Comparison of ENCODE assay signal across 8 cellular contexts in genomic region chr5:159764283-159764927, GRCh38.
DNase-seq lines count a peak whose midpoint lies in the region; ATAC-seq and TF ChIP-seq lines count a peak whose summit lies in the region.

No MANE protein-coding gene starts in this region.

- H3K27ac Mint-ChIP-seq in activated naive CD8-positive, alpha-beta T cell treated with anti-CD3 and anti-CD28 coated beads, Interleukin-2, amount 10 ng/mL, durations not matched to agents 7 days and 5 days: no peak overlapping the region
- no peak overlapping the region for H3K27ac Mint-ChIP-seq in activated naive CD8-positive, alpha-beta T cell treated with anti-CD3 and anti-CD28 coated beads for 36 hours
- no peak overlapping the region for H3K27ac Mint-ChIP-seq in T-helper 2 cell treated with Interferon-gamma antibody and Interleukin-4, amounts not matched to agents 5 μg/mL and 100 μg/mL, for 36 hours
- no peak overlapping the region for H3K27ac Mint-ChIP-seq in T-cell

- intact Hi-C loops in tibial artery (cut with DNase I; ENCODE audit: low total_unique reads): loop anchor here (10.0 kb wide), 1 partner anchor 320 kb away; no protein-coding TSS in a partner anchor

- DNase-seq in activated naive CD8-positive, alpha-beta T cell treated with anti-CD3 and anti-CD28 coated beads, Interleukin-2, amount 10 ng/mL, durations not matched to agents 7 days and 5 days: no peak
- DNase-seq in activated naive CD8-positive, alpha-beta T cell treated with anti-CD3 and anti-CD28 coated beads for 36 hours: no peak
- peak; percentile 17 for DNase-seq in T-helper 2 cell treated with Interferon-gamma antibody and Interleukin-4, amounts not matched to agents 5 μg/mL and 100 μg/mL, for 36 hours (ENCODE audit: low spot score)
- DNase-seq in foreskin melanocyte (peak; percentile 49), tibial artery (no peak), T-cell (no peak), amniotic stem cell (lab: John Stamatoyannopoulos, UW) (no peak), OCI-M1 (lab: John Stamatoyannopoulos, UW) (no peak)

- CTCF ChIA-PET in T-cell (lab: Charles Lee): interaction anchor here in 1 of 2 donors (0.7 kb wide), 1 partner anchor 22 kb away, joined by 3 read pairs; no protein-coding TSS in a partner anchor

- peak overlapping the region; percentile 52 to 54 for H3K27ac ChIP-seq in tibial artery

- H3K4me3 ChIP-seq in tibial artery: no peak overlapping the region

- H3K27me3 Mint-ChIP-seq in activated naive CD8-positive, alpha-beta T cell treated with anti-CD3 and anti-CD28 coated beads, Interleukin-2, amount 10 ng/mL, durations not matched to agents 7 days and 5 days: peaks cover 30% of the 10 kb centered on the region
- H3K27me3 Mint-ChIP-seq in activated naive CD8-positive, alpha-beta T cell treated with anti-CD3 and anti-CD28 coated beads for 36 hours: peaks cover 15% of the 10 kb centered on the region
- peaks cover 22% of the 10 kb centered on the region for H3K27me3 Mint-ChIP-seq in T-helper 2 cell treated with Interferon-gamma antibody and Interleukin-4, amounts not matched to agents 5 μg/mL and 100 μg/mL, for 36 hours (ENCODE audit: low read depth)
- H3K27me3 Mint-ChIP-seq in T-cell: peaks cover 16 to 17% of the 10 kb centered on the region in 2 donors

- H3K4me3 Mint-ChIP-seq in activated naive CD8-positive, alpha-beta T cell treated with anti-CD3 and anti-CD28 coated beads, Interleukin-2, amount 10 ng/mL, durations not matched to agents 7 days and 5 days: peak overlapping the region; percentile 21
- no peak overlapping the region for H3K4me3 Mint-ChIP-seq in activated naive CD8-positive, alpha-beta T cell treated with anti-CD3 and anti-CD28 coated beads for 36 hours
- H3K4me3 Mint-ChIP-seq in T-helper 2 cell treated with Interferon-gamma antibody and Interleukin-4, amounts not matched to agents 5 μg/mL and 100 μg/mL, for 36 hours: peak overlapping the region; percentile 21
- H3K4me3 Mint-ChIP-seq in T-cell: no peak overlapping the region

- H3K27me3 ChIP-seq in tibial artery: no peaks in the 10 kb centered on the region

- POLR2A ChIA-PET in activated naive CD8-positive, alpha-beta T cell treated with anti-CD3 and anti-CD28 coated beads, Interleukin-2, amount 10 ng/mL, durations not matched to agents 7 days and 5 days (lab: Charles Lee): no interaction called here
- POLR2A ChIA-PET in T-cell (lab: Charles Lee): interaction anchor here in 1 of 2 donors (0.6 kb wide), 1 partner anchor 427 kb away, joined by 3 read pairs; no protein-coding TSS in a partner anchor

- TF ChIP-seq CTCF in tibial artery (IDR thresholded peaks at IDR 0.05): no peak

- H3K36me3 ChIP-seq in tibial artery: no peaks in the 10 kb centered on the region

- peaks cover 2% of the 10 kb centered on the region for H3K36me3 Mint-ChIP-seq in activated naive CD8-positive, alpha-beta T cell treated with anti-CD3 and anti-CD28 coated beads, Interleukin-2, amount 10 ng/mL, durations not matched to agents 7 days and 5 days
- no peaks in the 10 kb centered on the region for H3K36me3 Mint-ChIP-seq in activated naive CD8-positive, alpha-beta T cell treated with anti-CD3 and anti-CD28 coated beads for 36 hours
- H3K36me3 Mint-ChIP-seq in T-helper 2 cell treated with Interferon-gamma antibody and Interleukin-4, amounts not matched to agents 5 μg/mL and 100 μg/mL, for 36 hours (ENCODE audit: low read depth): no peaks in the 10 kb centered on the region
- no peaks in the 10 kb centered on the region for H3K36me3 Mint-ChIP-seq in T-cell

- peak; percentile 65 for ATAC-seq in activated naive CD8-positive, alpha-beta T cell treated with anti-CD3 and anti-CD28 coated beads, Interleukin-2, amount 10 ng/mL, durations not matched to agents 7 days and 5 days (ENCODE audit: low read depth)
- ATAC-seq in T-cell (replicated peaks in 1 of 4): no peak

- peaks cover 8% of the 10 kb centered on the region for H3K9me3 Mint-ChIP-seq in activated naive CD8-positive, alpha-beta T cell treated with anti-CD3 and anti-CD28 coated beads, Interleukin-2, amount 10 ng/mL, durations not matched to agents 7 days and 5 days
- no peaks in the 10 kb centered on the region for H3K9me3 Mint-ChIP-seq in activated naive CD8-positive, alpha-beta T cell treated with anti-CD3 and anti-CD28 coated beads for 36 hours
- H3K9me3 Mint-ChIP-seq in T-helper 2 cell treated with Interferon-gamma antibody and Interleukin-4, amounts not matched to agents 5 μg/mL and 100 μg/mL, for 36 hours: no peaks in the 10 kb centered on the region
- peaks cover 0 to 9% (median 0%) of the 10 kb centered on the region in 3 donors for H3K9me3 Mint-ChIP-seq in T-cell

- H3K4me1 ChIP-seq in tibial artery: peaks cover 0 to 36% (median 14%) of the 10 kb centered on the region in 4 donors

- H3K9me3 ChIP-seq in tibial artery: no peaks in the 10 kb centered on the region

- H3K4me1 Mint-ChIP-seq in activated naive CD8-positive, alpha-beta T cell treated with anti-CD3 and anti-CD28 coated beads, Interleukin-2, amount 10 ng/mL, durations not matched to agents 7 days and 5 days: peaks cover 14% of the 10 kb centered on the region
- H3K4me1 Mint-ChIP-seq in activated naive CD8-positive, alpha-beta T cell treated with anti-CD3 and anti-CD28 coated beads for 36 hours: peaks cover 5% of the 10 kb centered on the region
- peaks cover 14% of the 10 kb centered on the region for H3K4me1 Mint-ChIP-seq in T-helper 2 cell treated with Interferon-gamma antibody and Interleukin-4, amounts not matched to agents 5 μg/mL and 100 μg/mL, for 36 hours (ENCODE audit: low read depth)
- peaks cover 5 to 12% (median 7%) of the 10 kb centered on the region in 3 donors for H3K4me1 Mint-ChIP-seq in T-cell

Comparison
In these comparisons a context has a peak if more than half of its experiments do, and no peak if none do; other contexts are left out.
1. H3K4me3 Mint-ChIP-seq: peak in activated naive CD8-positive, alpha-beta T cell treated with anti-CD3 and anti-CD28 coated beads, Interleukin-2, amount 10 ng/mL, durations not matched to agents 7 days and 5 days (single experiment) and T-helper 2 cell treated with Interferon-gamma antibody and Interleukin-4, amounts not matched to agents 5 μg/mL and 100 μg/mL, for 36 hours (single experiment); none in activated naive CD8-positive, alpha-beta T cell treated with anti-CD3 and anti-CD28 coated beads for 36 hours (single experiment) and T-cell (0 of 3).
2. DNase-seq: peak in T-helper 2 cell treated with Interferon-gamma antibody and Interleukin-4, amounts not matched to agents 5 μg/mL and 100 μg/mL, for 36 hours (single experiment) and foreskin melanocyte (single experiment); none in activated naive CD8-positive, alpha-beta T cell treated with anti-CD3 and anti-CD28 coated beads, Interleukin-2, amount 10 ng/mL, durations not matched to agents 7 days and 5 days (single experiment), activated naive CD8-positive, alpha-beta T cell treated with anti-CD3 and anti-CD28 coated beads for 36 hours (single experiment), tibial artery (0 of 2), T-cell (0 of 34), amniotic stem cell (single experiment) and OCI-M1 (single experiment).